ENCODE assay signal across 1 cellular context in genomic region chr6:44265003-44265842, GRCh38.
A peak's percentile ranks its signal among the peaks of the same experiment; 100 is the strongest.
TF ChIP-seq lines count a peak whose summit lies in the region.

TSS of gene NFKBIE (minus strand) at chr6:44265551. CDS start at chr6:44265346, 205 bp downstream.

TF ChIP-seq in HepG2, 621 proteins besides CTCF, POLR2A, EP300 and RAD21 (continued from another document and continues in another):
- peak; percentile 15; the same call in 1 of the 2 replicates for TF ChIP-seq ZBTB33 (CRISPR knock-in tag; IDR thresholded peaks at IDR 0.05)
- peak; percentile 24; the same call in 1 of the 2 replicates for TF ChIP-seq ZNF749 (CRISPR knock-in tag; IDR thresholded peaks at IDR 0.05; ENCODE audit: borderline replicate concordance)
- TF ChIP-seq SP2 (CRISPR knock-in tag; IDR thresholded peaks at IDR 0.05), result no peak
- TF ChIP-seq MTERF4 (CRISPR knock-in tag; IDR thresholded peaks at IDR 0.05), result peak; percentile 62; the same call in 1 of the 2 replicates
- TF ChIP-seq ZSCAN29 (CRISPR knock-in tag; conservative IDR thresholded peaks at IDR 0.05), result peak; percentile 83
- no peak for TF ChIP-seq ZNF512 (CRISPR knock-in tag; IDR thresholded peaks at IDR 0.05)
- peak; percentile 22; the same call in 1 of the 2 replicates for TF ChIP-seq TFDP2 (CRISPR knock-in tag; IDR thresholded peaks at IDR 0.05)
- peak; percentile 53 for TF ChIP-seq ZSCAN21 (CRISPR knock-in tag; IDR thresholded peaks at IDR 0.05; ENCODE audit: borderline replicate concordance)
- 0 out of 2 replicates have a peak, but pooled peaks have one; percentile 28 for TF ChIP-seq KDM4B (CRISPR knock-in tag; IDR thresholded peaks at IDR 0.05)
- TF ChIP-seq ZNF34 (CRISPR knock-in tag; IDR thresholded peaks at IDR 0.05; ENCODE audit: borderline replicate concordance), result 0 out of 2 replicates have a peak, but pooled peaks have one; percentile 24
- no peak for TF ChIP-seq DNMT3B (CRISPR knock-in tag; conservative IDR thresholded peaks at IDR 0.05)
- no peak for TF ChIP-seq ZSCAN30 (CRISPR knock-in tag; IDR thresholded peaks at IDR 0.05)
- no peak for TF ChIP-seq SETDB1 (CRISPR knock-in tag; IDR thresholded peaks at IDR 0.05; ENCODE audit: borderline replicate concordance)
- TF ChIP-seq MXD4 (CRISPR knock-in tag; IDR thresholded peaks at IDR 0.05), result peak; percentile 85
- no peak for TF ChIP-seq ZNF251 (CRISPR knock-in tag; IDR thresholded peaks at IDR 0.05)
- TF ChIP-seq ZNF883 (CRISPR knock-in tag; IDR thresholded peaks at IDR 0.05; ENCODE audit: not compliant biosample characterization), result peak; percentile 71
- TF ChIP-seq NR1H2 (CRISPR knock-in tag; IDR thresholded peaks at IDR 0.05; ENCODE audit: borderline replicate concordance, low read depth), result no peak
- TF ChIP-seq ZNF414 (CRISPR knock-in tag; IDR thresholded peaks at IDR 0.05), result no peak
- peak in 1 of 2 experiments; percentile 50; a peak in 2 of 4 replicates for TF ChIP-seq REST (IDR thresholded peaks at IDR 0.05; ENCODE audit: borderline replicate concordance in 1 of 2, low read depth in 1 of 2, low read length in 2 of 2)
- TF ChIP-seq ZNF230 (CRISPR knock-in tag; IDR thresholded peaks at IDR 0.05), result peak; percentile 76; the same call in 1 of the 2 replicates
- peak; percentile 61 for TF ChIP-seq PAXIP1 (CRISPR knock-in tag; conservative IDR thresholded peaks at IDR 0.05)
- peak; percentile 82 for TF ChIP-seq TAF1 (CRISPR knock-in tag; IDR thresholded peaks at IDR 0.05)
- 0 out of 2 replicates have a peak, but pooled peaks have one; percentile 63 for TF ChIP-seq ZNF235 (CRISPR knock-in tag; IDR thresholded peaks at IDR 0.05; ENCODE audit: borderline replicate concordance)
- peak; percentile 34; the same call in 1 of the 2 replicates for TF ChIP-seq ZNF772 (CRISPR knock-in tag; IDR thresholded peaks at IDR 0.05)
- TF ChIP-seq FOXM1 (CRISPR knock-in tag; IDR thresholded peaks at IDR 0.05), result 0 out of 2 replicates have a peak, but pooled peaks have one; percentile 10
- no peak for TF ChIP-seq POLR2AphosphoS2 (IDR thresholded peaks at IDR 0.05; ENCODE audit: low read depth, low read length)
- TF ChIP-seq ZBTB26 (CRISPR knock-in tag; IDR thresholded peaks at IDR 0.05; ENCODE audit: borderline replicate concordance), result peak; percentile 80
- peak; percentile 67 for TF ChIP-seq STAG1 (CRISPR knock-in tag; IDR thresholded peaks at IDR 0.05)
- no peak for TF ChIP-seq KAT2B (IDR thresholded peaks at IDR 0.05; ENCODE audit: borderline replicate concordance, low read depth, low read length)
- peak; percentile 83 for TF ChIP-seq GABPB1 (CRISPR knock-in tag; IDR thresholded peaks at IDR 0.05)
- TF ChIP-seq DRAP1 (CRISPR knock-in tag; IDR thresholded peaks at IDR 0.05), result peak; percentile 83
- no peak for TF ChIP-seq ZNF788 (CRISPR knock-in tag; IDR thresholded peaks at IDR 0.05; ENCODE audit: borderline replicate concordance)
- TF ChIP-seq ZNF563 (CRISPR knock-in tag; IDR thresholded peaks at IDR 0.05), result peak; percentile 88
- TF ChIP-seq RELA (CRISPR knock-in tag; IDR thresholded peaks at IDR 0.05), result peak; percentile 79; the same call in 1 of the 2 replicates
- no peak for TF ChIP-seq ZNF234 (CRISPR knock-in tag; conservative IDR thresholded peaks at IDR 0.05)
- TF ChIP-seq SALL1 (CRISPR knock-in tag; IDR thresholded peaks at IDR 0.05), result peak; percentile 47
- peak; percentile 85 for TF ChIP-seq ZSCAN12 (CRISPR knock-in tag; IDR thresholded peaks at IDR 0.05)
- TF ChIP-seq ZBTB44 (CRISPR knock-in tag; IDR thresholded peaks at IDR 0.05), result no peak; the same call in 1 of the 2 replicates
- no peak for TF ChIP-seq ZNF674 (CRISPR knock-in tag; IDR thresholded peaks at IDR 0.05; ENCODE audit: low read depth)
- TF ChIP-seq FOSL2 (CRISPR knock-in tag; IDR thresholded peaks at IDR 0.05), result peak; percentile 30; the same call in 1 of the 2 replicates
- no peak for TF ChIP-seq CREM (IDR thresholded peaks at IDR 0.05)
- TF ChIP-seq CREM (CRISPR knock-in tag; IDR thresholded peaks at IDR 0.05), result no peak
- peak; percentile 83 for TF ChIP-seq AGO2 (optimal IDR thresholded peaks at IDR 0.05; ENCODE audit: low read depth, low read length)
- TF ChIP-seq ATAD3A (CRISPR knock-in tag; IDR thresholded peaks at IDR 0.05), result no peak
- TF ChIP-seq ZNF792 (CRISPR knock-in tag; IDR thresholded peaks at IDR 0.05), result peak; percentile 23; the same call in 1 of the 2 replicates
- peak; percentile 78 for TF ChIP-seq SAP130 (CRISPR knock-in tag; IDR thresholded peaks at IDR 0.05; ENCODE audit: low read depth)
- TF ChIP-seq NFIC (IDR thresholded peaks at IDR 0.05; ENCODE audit: low read length), result no peak
